In the genomic region with DNA sequence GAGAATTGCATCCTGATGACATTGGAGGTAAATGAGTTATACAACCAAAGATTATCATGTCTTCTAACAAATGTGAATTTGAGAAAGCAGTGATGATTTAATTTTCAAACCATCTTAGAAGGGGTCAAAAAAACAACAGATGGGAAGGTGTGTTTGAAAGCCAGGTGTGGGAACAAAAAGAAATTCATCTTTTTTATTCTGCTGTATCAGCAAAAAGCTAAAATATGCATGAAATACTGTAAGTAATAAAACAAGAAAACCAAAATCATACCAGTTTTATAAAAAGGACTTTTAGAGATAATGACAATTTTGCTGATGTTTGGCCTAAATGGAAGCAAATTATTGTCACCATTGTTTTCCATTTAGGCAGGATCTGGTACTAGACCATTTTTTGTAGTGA, we compare ENCODE assay signal across 29 cellular contexts.
"Had no signal": no experiment of that assay in that cellular context is flagged by ENCODE, and none has a peak within 500 bp of the region (broad histone marks: within the 10 kb centered on the region; RNA-seq: fewer than 3 reads in every experiment).

No MANE protein-coding gene starts in this region.

- H3K36me3 Mint-ChIP-seq: activated naive CD4-positive, alpha-beta T cell treated with anti-CD3 and anti-CD28 coated beads, Interleukin-2, amount 50 U/mL, for 72 hours; activated naive CD8-positive, alpha-beta T cell treated with anti-CD3 and anti-CD28 coated beads, Interleukin-2, amount 10 ng/mL, durations not matched to agents 7 days and 5 days had no signal

- ATAC-seq: activated CD4-positive, CD25-positive, alpha-beta regulatory T cell treated with anti-CD3 and anti-CD28 coated beads, Interleukin-2, amount 50 U/mL, for 24 hours; activated CD8-positive, alpha-beta T cell treated with anti-CD3 and anti-CD28 coated beads for 36 hours; activated naive CD4-positive, alpha-beta T cell treated with anti-CD3 and anti-CD28 coated beads, Interleukin-2, amount 50 U/mL, for 72 hours; activated T-cell treated with anti-CD3 and anti-CD28 coated beads, Interleukin-2, amount 50 U/mL, for 4 hours; activated T-helper 17 cell treated with anti-CD3 and anti-CD28 coated beads, Interleukin-2, amount 50 U/mL, for 72 hours; T-helper 17 cell had no signal

- H3K4me3 Mint-ChIP-seq: activated B cell treated with CpG ODN at 0.5 μM for 24 hours; activated CD8-positive, alpha-beta T cell treated with anti-CD3 and anti-CD28 coated beads for 36 hours; activated naive CD4-positive, alpha-beta T cell treated with anti-CD3 and anti-CD28 coated beads for 36 hours; activated naive CD8-positive, alpha-beta T cell treated with anti-CD3 and anti-CD28 coated beads, Interleukin-2, amount 10 ng/mL, durations not matched to agents 7 days and 5 days; activated T-cell treated with anti-CD3 and anti-CD28 coated beads, Interleukin-2, amount 50 U/mL, for 4 hours; activated T-helper 17 cell treated with anti-CD3 and anti-CD28 coated beads, Interleukin-2, amount 50 U/mL, for 72 hours; central memory CD8-positive, alpha-beta T cell; T-helper 17 cell; T-helper 2 cell treated with Interferon-gamma antibody and Interleukin-4, amounts not matched to agents 5 μg/mL and 100 μg/mL, for 36 hours had no signal

- H3K4me1 ChIP-seq: ascending aorta, esophagus squamous epithelium had no signal

- H3K27ac ChIP-seq: ascending aorta, brain microvascular endothelial cell, epithelial cell of prostate, esophagus squamous epithelium, WERI-Rb-1 had no signal

- H3K4me3 ChIP-seq: ascending aorta, esophagus squamous epithelium had no signal

- H3K27me3 ChIP-seq: ascending aorta, brain microvascular endothelial cell, esophagus squamous epithelium had no signal

- H3K4me1 Mint-ChIP-seq: activated B cell treated with CpG ODN at 0.5 μM for 24 hours; activated naive CD8-positive, alpha-beta T cell treated with anti-CD3 and anti-CD28 coated beads, Interleukin-2, amount 10 ng/mL, durations not matched to agents 7 days and 5 days; activated T-helper 17 cell treated with anti-CD3 and anti-CD28 coated beads, Interleukin-2, amount 50 U/mL, for 72 hours; central memory CD8-positive, alpha-beta T cell; T-helper 17 cell had no signal

- H3K36me3 ChIP-seq: WERI-Rb-1 had no signal

- H3K27me3 Mint-ChIP-seq: activated B cell treated with CpG ODN at 0.5 μM for 24 hours; activated CD8-positive, alpha-beta T cell treated with anti-CD3 and anti-CD28 coated beads for 36 hours; activated T-helper 17 cell treated with anti-CD3 and anti-CD28 coated beads, Interleukin-2, amount 50 U/mL, for 72 hours; central memory CD8-positive, alpha-beta T cell had no signal

- FAIRE-seq: colon, endometrium, endothelial cell of umbilical vein had no signal

- H3K27ac Mint-ChIP-seq: activated B cell treated with CpG ODN at 0.5 μM for 24 hours; activated CD8-positive, alpha-beta T cell treated with anti-CD3 and anti-CD28 coated beads for 36 hours; activated naive CD4-positive, alpha-beta T cell treated with anti-CD3 and anti-CD28 coated beads for 36 hours; activated naive CD4-positive, alpha-beta T cell treated with anti-CD3 and anti-CD28 coated beads, Interleukin-2, amount 50 U/mL, for 72 hours; activated naive CD8-positive, alpha-beta T cell treated with anti-CD3 and anti-CD28 coated beads, Interleukin-2, amount 10 ng/mL, durations not matched to agents 7 days and 5 days; activated T-helper 17 cell treated with anti-CD3 and anti-CD28 coated beads, Interleukin-2, amount 50 U/mL, for 72 hours; T-helper 17 cell; T-helper 2 cell treated with Interferon-gamma antibody and Interleukin-4, amounts not matched to agents 5 μg/mL and 100 μg/mL, for 36 hours had no signal

- H3K9me3 ChIP-seq: ascending aorta, esophagus squamous epithelium had no signal

- DNase-seq: activated B cell treated with CpG ODN at 0.5 μM for 24 hours; activated CD4-positive, alpha-beta T cell treated with anti-CD3 and anti-CD28 coated beads for 48 hours; activated CD4-positive, alpha-beta T cell treated with anti-CD3 and anti-CD28 coated beads, Interleukin-2, amount 50 U/mL, for 1 hour; activated CD4-positive, alpha-beta T cell treated with anti-CD3 and anti-CD28 coated beads, Interleukin-2, amount 50 U/mL, for 48 hours; activated CD8-positive, alpha-beta memory T cell treated with anti-CD3 and anti-CD28 coated beads for 24 hours; activated CD8-positive, alpha-beta T cell treated with anti-CD3 and anti-CD28 coated beads for 36 hours; activated effector memory CD4-positive, alpha-beta T cell treated with Interleukin-2 at 50 U/mL for 16 hours; activated naive CD4-positive, alpha-beta T cell treated with anti-CD3 and anti-CD28 coated beads for 36 hours; activated naive CD8-positive, alpha-beta T cell treated with anti-CD3 and anti-CD28 coated beads, Interleukin-2, amount 10 ng/mL, durations not matched to agents 7 days and 5 days; activated T-cell treated with anti-CD3 and anti-CD28 coated beads, Interleukin-2, amount 50 U/mL, for 4 hours; brain microvascular endothelial cell; effector CD8-positive, alpha-beta T cell; esophagus squamous epithelium; foreskin melanocyte; head of caudate nucleus; T-helper 1 cell; T-helper 17 cell; T1000; WERI-Rb-1 had no signal

- H3K9me3 Mint-ChIP-seq: activated B cell treated with CpG ODN at 0.5 μM for 24 hours; activated CD8-positive, alpha-beta T cell treated with anti-CD3 and anti-CD28 coated beads for 36 hours; activated naive CD4-positive, alpha-beta T cell treated with anti-CD3 and anti-CD28 coated beads for 36 hours; activated naive CD4-positive, alpha-beta T cell treated with anti-CD3 and anti-CD28 coated beads, Interleukin-2, amount 50 U/mL, for 72 hours; activated naive CD8-positive, alpha-beta T cell treated with anti-CD3 and anti-CD28 coated beads, Interleukin-2, amount 10 ng/mL, durations not matched to agents 7 days and 5 days; activated T-cell treated with anti-CD3 and anti-CD28 coated beads, Interleukin-2, amount 50 U/mL, for 4 hours; activated T-helper 17 cell treated with anti-CD3 and anti-CD28 coated beads, Interleukin-2, amount 50 U/mL, for 72 hours; central memory CD8-positive, alpha-beta T cell; T-helper 2 cell treated with Interferon-gamma antibody and Interleukin-4, amounts not matched to agents 5 μg/mL and 100 μg/mL, for 36 hours had no signal
